15 cellular contexts compared by ENCODE assay signal in the genomic region with DNA sequence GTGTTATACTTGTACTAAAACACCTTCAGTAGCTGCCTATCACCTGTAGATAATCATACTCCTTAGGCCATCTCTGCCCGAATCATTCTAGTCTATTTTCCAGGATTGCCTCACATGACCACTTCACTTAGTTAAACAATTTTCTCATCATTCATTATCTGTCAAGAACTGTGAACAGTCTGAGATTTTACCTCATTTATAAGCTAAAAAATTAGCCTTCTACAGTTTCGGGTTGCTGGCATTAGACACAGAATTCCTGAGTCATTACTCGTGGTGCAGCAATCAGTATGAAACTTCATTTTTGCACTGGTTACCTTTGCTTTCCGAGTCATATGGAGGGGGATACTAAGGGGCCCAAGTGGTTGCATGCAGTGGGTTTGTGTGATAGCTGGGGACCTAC. TPM values are rescaled to one million over a fixed set of nuclear protein-coding genes. Genes with fewer than 3 reads are reported as not detected.
DNase-seq lines count a peak whose midpoint lies in the region; ATAC-seq and TF ChIP-seq lines count a peak whose summit lies in the region.
"Had no signal": no experiment of that assay in that cellular context is flagged by ENCODE, and none has a peak within 500 bp of the region (broad histone marks: within the 10 kb centered on the region; RNA-seq: fewer than 3 reads in every experiment).

No MANE protein-coding gene starts in this region.

- ATAC-seq in Right ventricle myocardium superior (ENCODE audit: poor library complexity), result no peak
- ATAC-seq: T-cell had no signal

- no peak overlapping the region for H3K4me3 ChIP-seq in AG09309 (ENCODE audit: control insufficient read depth, low read depth, low read length)
- H3K4me3 ChIP-seq in cardiac fibroblast (replicated peaks in 1 of 2; ENCODE audit: low read depth in 2 of 2, low read length in 2 of 2), result no peak overlapping the region
- no peak overlapping the region for H3K4me3 ChIP-seq in kidney epithelial cell (ENCODE audit: low read depth, low read length)
- H3K4me3 ChIP-seq: vagina had no signal

- intact Hi-C loops in Right ventricle myocardium superior (cut with DNase I), result no loop called here

- H3K27me3 ChIP-seq in kidney epithelial cell (ENCODE audit: control insufficient read depth, insufficient read depth, low read length), result no peaks in the 10 kb centered on the region
- H3K27me3 ChIP-seq: vagina had no signal

- DNase-seq in AG09309 (ENCODE audit: low read depth), result peak; percentile 14
- peak; percentile 75 for DNase-seq in M059J (ENCODE audit: low read depth)
- DNase-seq in cardiac fibroblast (ENCODE audit: low read depth in 2 of 2), result peak; percentile 49 to 55
- DNase-seq in kidney epithelial cell (ENCODE audit: low read depth), result peak; percentile 7
- no peak for DNase-seq in Right ventricle myocardium superior
- no peak for DNase-seq in D341Med (ENCODE audit: low spot score)
- DNase-seq in H4 (ENCODE audit: low spot score), result no peak
- no peak for DNase-seq in T1000 (lab: John Stamatoyannopoulos, UW)
- DNase-seq: activated T-cell treated with anti-CD3 and anti-CD28 coated beads, Interleukin-2, amount 50 U/mL, for 4 hours; anterior cingulate cortex; DMS153; MV-4-11; NCI-H2171 treated with DMSO at 0.1 percent for 48 hours; T-cell had no signal

- H3K36me3 ChIP-seq in kidney epithelial cell (ENCODE audit: control insufficient read depth, insufficient read depth, low read length), result no peaks in the 10 kb centered on the region
- H3K36me3 ChIP-seq: vagina had no signal

- TF ChIP-seq CTCF in AG09309 (IDR thresholded peaks at IDR 0.05; ENCODE audit: control insufficient read depth, insufficient read depth, low read depth, low read length, missing control alignments) (no peak), cardiac fibroblast (IDR thresholded peaks at IDR 0.05; ENCODE audit: low read depth, low read length) (no peak), kidney epithelial cell (IDR thresholded peaks at IDR 0.05; ENCODE audit: insufficient read depth, low read length, poor library complexity, severe bottlenecking) (no peak)

RNA-seq across cellular contexts. Expression of a gene that starts 57.6 kb away (rescaled TPM):
- 0.15 and 0.71 TPM in 2 replicates for total RNA-seq in M059J (2014; rRNA removed; shearing (Covaris generic))
- total RNA-seq in kidney epithelial cell (0.14 and 0.33 TPM in 2 replicates), Right ventricle myocardium superior (0.19 TPM)
- total RNA-seq in H4 (2014; rRNA removed; shearing (Covaris generic)), result 0.02 and 0.17 TPM in 2 replicates
- total RNA-seq: activated T-cell treated with anti-CD3 and anti-CD28 coated beads, Interleukin-2, amount 50 U/mL, for 4 hours; T-cell had no signal

Comparison
In these comparisons a context has a peak if more than half of its experiments do, and no peak if none do; other contexts are left out.
1. DNase-seq: peak in AG09309 (single experiment), M059J (single experiment), cardiac fibroblast (2 of 2) and kidney epithelial cell (single experiment); none in Right ventricle myocardium superior (single experiment), D341Med (single experiment), H4 (single experiment) and T1000 (single experiment).